8 cellular contexts compared by ENCODE assay signal in the genomic region with DNA sequence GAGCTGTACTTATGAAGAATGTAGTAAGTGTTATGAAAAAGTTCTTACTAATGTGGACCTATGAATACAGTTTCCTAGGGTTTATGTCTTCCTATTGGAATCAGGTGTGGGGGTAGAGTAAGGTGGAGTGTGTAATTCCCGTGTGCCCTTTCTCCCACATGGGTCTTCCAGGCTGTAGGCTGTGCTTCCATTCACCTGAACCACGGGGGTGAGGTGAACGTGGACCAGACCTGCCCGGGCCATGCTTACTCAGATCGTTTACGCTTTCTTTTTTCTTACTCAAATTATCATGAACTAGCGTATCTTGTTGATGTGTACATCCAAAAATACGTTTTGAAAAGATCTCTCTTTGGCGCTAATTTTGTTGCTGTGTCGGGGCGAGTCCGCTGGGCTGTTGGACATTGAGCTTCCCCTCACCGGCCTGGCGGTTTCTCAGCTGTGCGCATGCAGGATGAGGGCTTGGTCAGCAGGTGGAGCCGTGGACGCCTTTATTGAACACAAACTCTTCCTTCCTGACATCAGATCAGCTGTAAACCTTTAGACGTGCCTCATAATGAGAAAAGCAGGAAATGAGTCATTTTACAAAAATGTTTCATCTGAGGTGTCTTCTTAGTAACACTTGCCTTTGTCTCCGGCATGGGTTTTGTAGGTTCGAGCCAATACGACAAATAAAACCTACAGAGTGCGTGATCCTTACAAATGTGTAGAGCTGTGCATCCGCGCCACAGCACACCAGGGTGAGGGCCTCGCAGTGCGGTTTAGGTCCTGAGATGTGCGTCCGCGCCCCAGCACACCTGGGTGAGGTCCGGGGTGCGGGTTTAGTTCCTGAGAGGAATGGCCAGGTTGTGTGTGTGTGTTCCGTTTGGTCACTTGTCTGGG. TPM values are rescaled to one million over a fixed set of nuclear protein-coding genes. Genes with fewer than 3 reads are reported as not detected.
A peak's percentile ranks its signal among the peaks of the same experiment; 100 is the strongest.
DNase-seq lines count a peak whose midpoint lies in the region; ATAC-seq, FAIRE-seq and TF ChIP-seq lines count a peak whose summit lies in the region.

No MANE protein-coding gene starts in this region.

- H3K9me2 ChIP-seq in PC-9 (ENCODE audit: insufficient read depth): no peaks in the 10 kb centered on the region

- peak overlapping the region; percentile 54 for H3K27ac Mint-ChIP-seq in type B pancreatic cell

- H4K20me1 ChIP-seq in PC-9 (ENCODE audit: insufficient read depth): no peaks in the 10 kb centered on the region; the same call in 1 of the 2 replicates

- 85 to 86% methylated on average over 32 of the region's 32 CpGs for WGBS in pancreas, 2 donors

- no peaks in the 10 kb centered on the region for H3K79me2 ChIP-seq in PC-9 (ENCODE audit: low read depth)

- H3K27ac ChIP-seq in PC-9 (no peak overlapping the region), pancreas (peak overlapping the region in 1 of 4 donors; percentile 12)

- H3K36me3 Mint-ChIP-seq in type B pancreatic cell: peaks cover 60% of the 10 kb centered on the region

- no TSS peak for BruUV-seq in PC-9 (replicated peaks; lab: Mats Ljungman, UMichigan)

- DNase-seq in AML-193 (lab: John Stamatoyannopoulos, UW) (peak; percentile 4 to 23), PC-9 (peak; percentile 46 to 53), fibroblast of villous mesenchyme (ENCODE audit: low read depth) (peak; percentile 78), pancreas (peak in 3 of 6 donors; percentile 19 to 67 (median 33)), type B pancreatic cell (ENCODE audit: extremely low spot score, unreplicated experiment) (no peak)
- DNase-seq in activated T-cell treated with anti-CD3 and anti-CD28 coated beads, Interleukin-2, amount 50 U/mL, for 48 hours: peak; percentile 81 to 86

- CTCF ChIA-PET in PC-9 (lab: Charles Lee): no interaction called here

- H3K9me3 Mint-ChIP-seq in type B pancreatic cell: peaks cover 4% of the 10 kb centered on the region

- H3K36me3 ChIP-seq in PC-9 (ENCODE audit: low read depth) (no peaks in the 10 kb centered on the region), pancreas (peaks cover 0 to 33% (median 6%) of the 10 kb centered on the region in 3 donors)

- TF ChIP-seq CTCF in PC-9 (conservative IDR thresholded peaks at IDR 0.05) (peak; percentile 63), fibroblast of villous mesenchyme (IDR thresholded peaks at IDR 0.05; ENCODE audit: insufficient read depth, low read depth, low read length) (peak; percentile 76), pancreas (IDR thresholded peaks at IDR 0.05) (peak in 2 of 4 donors; percentile 33 to 34), type B pancreatic cell (conservative IDR thresholded peaks at IDR 0.05) (peak; percentile 86)

- no peak overlapping the region for H3K4me2 ChIP-seq in PC-9

- H3K9me3 ChIP-seq in PC-9 (ENCODE audit: insufficient read depth, low read depth) (no peaks in the 10 kb centered on the region), pancreas (no peaks in the 10 kb centered on the region)

- H3K27me3 Mint-ChIP-seq in type B pancreatic cell: no peaks in the 10 kb centered on the region

- no peaks in the 10 kb centered on the region for H3F3A ChIP-seq in PC-9 (ENCODE audit: insufficient read depth, low read depth)

- no peak overlapping the region for H3K4me3 Mint-ChIP-seq in type B pancreatic cell

- H3K4me1 Mint-ChIP-seq in type B pancreatic cell (ENCODE audit: unreplicated experiment): peaks cover 15% of the 10 kb centered on the region

- H2AFZ ChIP-seq in PC-9: no peak overlapping the region

- ATAC-seq in GM18517 (IDR thresholded peaks at IDR 0.05; ENCODE audit: unreplicated experiment) (peak; percentile 69), HG03135 (IDR thresholded peaks at IDR 0.05; ENCODE audit: unreplicated experiment) (peak; percentile 87), pancreas (peak in 3 of 4 donors; percentile 75 to 90 (median 81))

- intact Hi-C loops in PC-9 (cut with micrococcal nuclease; ENCODE audit: unreplicated experiment) (loop anchor here (10.0 kb wide), 1 partner anchor 1935 kb away; no protein-coding TSS in a partner anchor), pancreas (cut with DNase I) (no loop called here)

- H3K4me3 ChIP-seq in PC-9: no peak overlapping the region
- no peak overlapping the region for H3K4me3 ChIP-seq in fibroblast of villous mesenchyme (ENCODE audit: low read depth, low read length)
- no peak overlapping the region for H3K4me3 ChIP-seq in pancreas

- POLR2A ChIA-PET in PC-9 (lab: Charles Lee; ENCODE audit: unreplicated experiment): interaction anchor here (0.7 kb wide), 1 partner anchor 1985 kb away, joined by 4 read pairs; no protein-coding TSS in a partner anchor

- H3K27me3 ChIP-seq in PC-9 (ENCODE audit: insufficient read depth, low read depth): no peaks in the 10 kb centered on the region
- H3K27me3 ChIP-seq in pancreas: no peaks in the 10 kb centered on the region

- H3K4me1 ChIP-seq in PC-9 (replicated peaks; ENCODE audit: insufficient read depth) (no peaks in the 10 kb centered on the region), pancreas (no peaks in the 10 kb centered on the region)

- no peak for FAIRE-seq in pancreas (lab: Jason Lieb, UNC)

RNA-seq across cellular contexts. Expression of a gene that starts 53.8 kb away (rescaled TPM):
- total RNA-seq in PC-9 (2021) (10.9 and 12.3 TPM in 2 replicates), fibroblast of villous mesenchyme (22.2 and 27.2 TPM in 2 replicates), pancreas (10 to 100 TPM in 1 of 6 donors, 1 to 10 TPM in 5; 8.5 to 11.6 (median 8.9) TPM), type B pancreatic cell (ENCODE audit: low replicate concordance) (16.2 and 17.6 TPM in 2 replicates)
- 1 to 10 TPM; 4.6 to 8.5 TPM for polyA plus RNA-seq in pancreas
